8 cellular contexts compared by ENCODE assay signal in the genomic region with DNA sequence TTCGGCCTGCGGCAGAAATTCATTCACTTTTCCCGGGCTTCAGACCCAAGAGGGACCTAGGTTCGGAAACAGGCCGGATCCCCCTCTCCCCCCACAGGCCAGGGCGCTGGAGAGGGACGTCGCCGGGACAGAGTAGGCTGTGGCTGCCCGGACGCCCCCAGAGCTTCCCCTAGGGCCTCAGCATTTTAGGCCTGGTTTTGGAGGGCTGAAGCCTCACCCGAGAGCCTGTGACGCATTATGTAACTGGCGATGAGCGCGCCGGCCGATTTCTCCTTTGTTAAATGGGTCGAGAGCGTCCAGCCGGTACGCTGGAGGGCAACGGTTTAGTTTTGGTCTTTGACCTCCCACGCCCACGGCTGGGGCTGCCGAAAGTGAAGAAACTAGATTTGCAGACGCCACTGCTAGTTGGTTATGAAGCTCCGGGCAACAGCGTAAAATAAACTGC. TPM values are rescaled to one million over a fixed set of nuclear protein-coding genes. Genes with fewer than 3 reads are reported as not detected.
DNase-seq lines count a peak whose midpoint lies in the region; ATAC-seq, FAIRE-seq and TF ChIP-seq lines count a peak whose summit lies in the region.

No MANE protein-coding gene starts in this region.

- peak overlapping the region; percentile 93 to 98 for H3K4me3 Mint-ChIP-seq in CD14-positive monocyte
- peak overlapping the region; percentile 88 for H3K4me3 Mint-ChIP-seq in activated CD4-positive, alpha-beta T cell treated with anti-CD3 and anti-CD28 coated beads for 36 hours

- peaks cover 16% of the 10 kb centered on the region for H3K4me1 Mint-ChIP-seq in CD14-positive monocyte
- H3K4me1 Mint-ChIP-seq in activated CD4-positive, alpha-beta T cell treated with anti-CD3 and anti-CD28 coated beads for 36 hours = peaks cover 33% of the 10 kb centered on the region

- intact Hi-C loops in CD14-positive monocyte (cut with micrococcal nuclease) (no loop called here), HepG2 (cut with micrococcal nuclease; ENCODE audit: unreplicated experiment) (loop anchor here (5.0 kb wide), 1 partner anchor 236 kb away; a partner anchor contains a TSS)
- intact Hi-C loops in activated CD4-positive, alpha-beta T cell treated with anti-CD3 and anti-CD28 coated beads for 36 hours (cut with DNase I, micrococcal nuclease) = loop anchor here (1.0 to 10.0 kb wide), 12 partner anchors 29 to 1528 kb away; a partner anchor contains a TSS

- peaks cover 0 to 2% (median 0%) of the 10 kb centered on the region in 7 donors for H3K9me3 Mint-ChIP-seq in CD14-positive monocyte
- H3K9me3 Mint-ChIP-seq in activated CD4-positive, alpha-beta T cell treated with anti-CD3 and anti-CD28 coated beads for 36 hours (ENCODE audit: low read depth) = no peaks in the 10 kb centered on the region

- H3K27ac ChIP-seq in HepG2 (ENCODE audit: extremely low read length, insufficient read depth, low read length) = peak overlapping the region; percentile 96

- WGBS in HepG2 (ENCODE audit: low lambda C conversion rate) = 0% methylated on average over 9 of the region's 29 CpGs

- H3K9ac ChIP-seq in HepG2 (ENCODE audit: insufficient read depth, low read depth, low read length) = peak overlapping the region; percentile 90

- peaks cover 12 to 28% of the 10 kb centered on the region in 2 experiments for H3K36me3 ChIP-seq in HepG2 (replicated peaks in 1 of 2; ENCODE audit: control insufficient read depth in 1 of 2, insufficient read depth in 2 of 2, low read length in 2 of 2)

- CTCF ChIA-PET in activated CD4-positive, alpha-beta T cell treated with anti-CD3 and anti-CD28 coated beads for 36 hours (lab: Charles Lee) = interaction anchor here (0.6 to 2.1 kb wide), 13 partner anchors 15 to 299 kb away, joined by 3 to 18 read pairs (median 4); a partner anchor contains a TSS
- CTCF ChIA-PET in HepG2 (lab: Yijun Ruan, JAX; ENCODE audit: low intra/inter-chr PET ratio, low total read pairs) = no interaction called here

- H2AFZ ChIP-seq in HepG2 (ENCODE audit: low read length) = no peak overlapping the region

- peaks cover 78% of the 10 kb centered on the region for H3K4me1 ChIP-seq in HepG2 (ENCODE audit: insufficient read depth, low read length)

- TF ChIP-seq CTCF in CD14-positive monocyte (IDR thresholded peaks at IDR 0.05) (no peak), choroid plexus epithelial cell (conservative IDR thresholded peaks at IDR 0.05; ENCODE audit: low read depth, low read length) (no peak), HepG2 (CRISPR knock-in tag; IDR thresholded peaks at IDR 0.05) (no peak)

- peak overlapping the region; percentile 90 for H3K4me2 ChIP-seq in HepG2 (ENCODE audit: low read depth, low read length)

- in situ Hi-C loops in HepG2 (cut with HindIII; ENCODE audit: extremely low pct_ligation_motif_present, low pct_unique_long_range_greater_than_20kb) = no loop called here

- TF ChIP-seq EP300 in HepG2 (IDR thresholded peaks at IDR 0.05; ENCODE audit: low read depth in 2 of 2, low read length in 2 of 2) (no peak), HepG2 (CRISPR knock-in tag; IDR thresholded peaks at IDR 0.05; ENCODE audit: borderline replicate concordance) (no peak)

- no peaks in the 10 kb centered on the region for H3K9me3 ChIP-seq in HepG2 (ENCODE audit: low read length)

- H3K27me3 ChIP-seq in HepG2 (ENCODE audit: control insufficient read depth in 1 of 2, insufficient read depth in 2 of 2, low read length in 2 of 2) = no peaks in the 10 kb centered on the region

- no TSS peak for BruUV-seq in HepG2 (replicated peaks; lab: Mats Ljungman, UMichigan)

- TF ChIP-seq RAD21 in HepG2 (CRISPR knock-in tag; IDR thresholded peaks at IDR 0.05) = no peak

- no peak for FAIRE-seq in HTR-8/SVneo (lab: Jason Lieb, UNC)
- FAIRE-seq in HepG2 (lab: Jason Lieb, UNC) = peak; percentile 28

- DNase-seq in CD14-positive monocyte (ENCODE audit: low spot score) (peak; percentile 46), HTR-8/SVneo (ENCODE audit: insufficient read length, low spot score) (peak; percentile 17), choroid plexus epithelial cell (ENCODE audit: low read depth) (peak; percentile 34), HepG2 (ENCODE audit: low spot score) (peak; percentile 52), Kasumi-1 (lab: John Stamatoyannopoulos, UW) (no peak)
- DNase-seq in activated CD4-positive, alpha-beta T cell treated with anti-CD3 and anti-CD28 coated beads for 36 hours = peak; percentile 65
- peak; percentile 48 for DNase-seq in stimulated activated CD4-positive, alpha-beta T cell treated with anti-CD3 and anti-CD28 coated beads, Interleukin-4, amount 100 ng/mL, for 24 hours

- POLR2A ChIA-PET in activated CD4-positive, alpha-beta T cell treated with anti-CD3 and anti-CD28 coated beads for 36 hours (lab: Charles Lee) = interaction anchor here (0.6 to 1.2 kb wide), 5 partner anchors 11 to 252 kb away, joined by 3 to 4 read pairs (median 4); no protein-coding TSS in a partner anchor
- POLR2A ChIA-PET in HepG2 (lab: Yijun Ruan, JAX) = interaction anchor here (1.1 to 9.3 kb wide), 11 partner anchors 11 to 239 kb away, joined by 3 to 126 read pairs (median 8); a partner anchor contains a TSS

- peaks cover 24% of the 10 kb centered on the region for H4K20me1 ChIP-seq in HepG2 (ENCODE audit: insufficient read depth, low read length)

- peak overlapping the region in 4 of 7 donors; percentile 6 to 77 (median 32) for H3K27ac Mint-ChIP-seq in CD14-positive monocyte
- peak overlapping the region; percentile 81 for H3K27ac Mint-ChIP-seq in activated CD4-positive, alpha-beta T cell treated with anti-CD3 and anti-CD28 coated beads for 36 hours

- ATAC-seq in GM19467 (IDR thresholded peaks at IDR 0.05; ENCODE audit: unreplicated experiment) (peak; percentile 28), HepG2 (peak; percentile 10)
- peak; percentile 26 for ATAC-seq in activated CD4-positive, alpha-beta T cell treated with anti-CD3 and anti-CD28 coated beads for 36 hours

- peaks cover 61% of the 10 kb centered on the region for H3K79me2 ChIP-seq in HepG2 (ENCODE audit: insufficient read depth, low read length)

- H3K36me3 Mint-ChIP-seq in CD14-positive monocyte = peaks cover 19 to 20% of the 10 kb centered on the region in 2 donors
- peaks cover 31% of the 10 kb centered on the region for H3K36me3 Mint-ChIP-seq in activated CD4-positive, alpha-beta T cell treated with anti-CD3 and anti-CD28 coated beads for 36 hours (ENCODE audit: low read depth)

- TF ChIP-seq POLR2A in HepG2 (IDR thresholded peaks at IDR 0.05; ENCODE audit: insufficient read depth in 1 of 2, low read depth in 2 of 2, low read length in 2 of 2) = 0 out of 4 replicates have a peak, but pooled peaks of 1 of the 2 experiments have one; percentile 25

- H3K4me3 ChIP-seq in choroid plexus epithelial cell (ENCODE audit: low read depth, low read length) (peak overlapping the region; percentile 95), HepG2 (replicated peaks in 1 of 3; ENCODE audit: insufficient read depth in 1 of 3, low read depth in 2 of 3, low read length in 3 of 3) (peak overlapping the region; percentile 91 to 97 (median 92))

- peaks cover 0 to 5% (median 1%) of the 10 kb centered on the region in 3 donors for H3K27me3 Mint-ChIP-seq in CD14-positive monocyte (ENCODE audit: low read depth in 3 of 3)
- H3K27me3 Mint-ChIP-seq in activated CD4-positive, alpha-beta T cell treated with anti-CD3 and anti-CD28 coated beads for 36 hours = no peaks in the 10 kb centered on the region

RNA-seq across cellular contexts. Expression of a gene that starts 0.7 kb away (rescaled TPM):
- polyA plus RNA-seq in CD14-positive monocyte = 10 to 100 TPM; 47.6 to 57.9 TPM
- total RNA-seq in activated CD4-positive, alpha-beta T cell treated with anti-CD3 and anti-CD28 coated beads for 36 hours = 100 to 1,000 TPM; 117 to 134 TPM
- total RNA-seq in HepG2 (2016; rRNA removed; fragmentation: Illumina TruSeq; extraction: Trizol) = 1,505 and 1,984 TPM in 2 replicates
- total RNA-seq in HepG2 (2016; cell fraction: cytosol; rRNA removed; fragmentation: Illumina TruSeq; extraction: Trizol; ENCODE audit: low read depth) = 232 and 262 TPM in 2 replicates
- total RNA-seq in HepG2 (2016; cell fraction: insoluble cytoplasmic fraction; rRNA removed; fragmentation: Illumina TruSeq; extraction: Trizol) = 1,559 and 1,992 TPM in 2 replicates
- 553 and 634 TPM in 2 replicates for total RNA-seq in HepG2 (2016; cell fraction: membrane; rRNA removed; fragmentation: Illumina TruSeq; extraction: Trizol)
- 497 and 536 TPM in 2 replicates for total RNA-seq in HepG2 (2016; cell fraction: nucleus; rRNA removed; fragmentation: Illumina TruSeq; extraction: Trizol)
- polyA plus RNA-seq in HepG2 (2011; rRNA removed) = 437 and 538 TPM in 2 replicates
- polyA plus RNA-seq in HepG2 (2011; cell fraction: cytosol; rRNA removed) = 477 and 485 TPM in 2 replicates
- 199 and 209 TPM in 2 replicates for polyA plus RNA-seq in HepG2 (2011; cell fraction: nucleus; rRNA removed)
- polyA plus RNA-seq in HepG2 (2012) = 511 and 820 TPM in 2 replicates
- 248 and 308 TPM in 2 replicates for polyA plus RNA-seq in HepG2 (2016; cell fraction: cytosol; fragmentation: Illumina TruSeq; extraction: Trizol; ENCODE audit: low read depth)
- 2,115 and 2,133 TPM in 2 replicates for polyA plus RNA-seq in HepG2 (2016; cell fraction: insoluble cytoplasmic fraction; fragmentation: Illumina TruSeq; extraction: Trizol; ENCODE audit: low read depth)
- 458 and 518 TPM in 2 replicates for polyA plus RNA-seq in HepG2 (2016; cell fraction: membrane; fragmentation: Illumina TruSeq; extraction: Trizol; ENCODE audit: low read depth)
- polyA plus RNA-seq in HepG2 (2016; cell fraction: nucleus; fragmentation: Illumina TruSeq; extraction: Trizol; ENCODE audit: insufficient read depth, low read depth) = 949 and 989 TPM in 2 replicates
- 240 and 331 TPM in 2 replicates for polyA minus RNA-seq in HepG2 (2011; rRNA and poly(A)+ RNA removed; ENCODE audit: low replicate concordance)
- polyA minus RNA-seq in HepG2 (2011; cell fraction: cytosol; rRNA and poly(A)+ RNA removed) = 182 and 185 TPM in 2 replicates
- polyA minus RNA-seq in HepG2 (2011; cell fraction: nucleus; rRNA and poly(A)+ RNA removed) = 52.4 and 60.3 TPM in 2 replicates

RNA-seq across cellular contexts. Expression of a gene that starts 32.8 kb away (rescaled TPM):
- polyA plus RNA-seq in CD14-positive monocyte (1 to 10 TPM; 1.5 TPM), HepG2 (2011; rRNA removed) (25.6 and 28.6 TPM in 2 replicates)
- 1 to 10 TPM; 6.5 to 8.2 TPM for total RNA-seq in activated CD4-positive, alpha-beta T cell treated with anti-CD3 and anti-CD28 coated beads for 36 hours
- total RNA-seq in HepG2 (2016; rRNA removed; fragmentation: Illumina TruSeq; extraction: Trizol) = 35.6 and 42.5 TPM in 2 replicates
- 41.4 and 41.9 TPM in 2 replicates for total RNA-seq in HepG2 (2016; cell fraction: cytosol; rRNA removed; fragmentation: Illumina TruSeq; extraction: Trizol; ENCODE audit: low read depth)
- total RNA-seq in HepG2 (2016; cell fraction: insoluble cytoplasmic fraction; rRNA removed; fragmentation: Illumina TruSeq; extraction: Trizol) = 29.0 and 43.3 TPM in 2 replicates
- 61.2 and 66.1 TPM in 2 replicates for total RNA-seq in HepG2 (2016; cell fraction: membrane; rRNA removed; fragmentation: Illumina TruSeq; extraction: Trizol)
- 32.5 and 36.1 TPM in 2 replicates for total RNA-seq in HepG2 (2016; cell fraction: nucleus; rRNA removed; fragmentation: Illumina TruSeq; extraction: Trizol)
- 14.4 and 18.0 TPM in 2 replicates for polyA plus RNA-seq in HepG2 (2011; cell fraction: cytosol; rRNA removed)
- polyA plus RNA-seq in HepG2 (2011; cell fraction: nucleus; rRNA removed) = 31.1 and 32.4 TPM in 2 replicates
- polyA plus RNA-seq in HepG2 (2012) = 17.8 and 18.7 TPM in 2 replicates
- polyA plus RNA-seq in HepG2 (2016; cell fraction: cytosol; fragmentation: Illumina TruSeq; extraction: Trizol; ENCODE audit: low read depth) = 37.2 and 39.4 TPM in 2 replicates
- polyA plus RNA-seq in HepG2 (2016; cell fraction: insoluble cytoplasmic fraction; fragmentation: Illumina TruSeq; extraction: Trizol; ENCODE audit: low read depth) = 24.5 and 25.4 TPM in 2 replicates
- 41.6 and 46.3 TPM in 2 replicates for polyA plus RNA-seq in HepG2 (2016; cell fraction: membrane; fragmentation: Illumina TruSeq; extraction: Trizol; ENCODE audit: low read depth)
- polyA plus RNA-seq in HepG2 (2016; cell fraction: nucleus; fragmentation: Illumina TruSeq; extraction: Trizol; ENCODE audit: insufficient read depth, low read depth) = 44.9 and 47.7 TPM in 2 replicates
- polyA minus RNA-seq in HepG2 (2011; rRNA and poly(A)+ RNA removed; ENCODE audit: low replicate concordance) = 47.1 and 101 TPM in 2 replicates
- polyA minus RNA-seq in HepG2 (2011; cell fraction: cytosol; rRNA and poly(A)+ RNA removed) = 10.2 and 11.3 TPM in 2 replicates
- polyA minus RNA-seq in HepG2 (2011; cell fraction: nucleus; rRNA and poly(A)+ RNA removed) = 40.0 and 44.4 TPM in 2 replicates

Comparison
In these comparisons a context has a peak if more than half of its experiments do, and no peak if none do; other contexts are left out.
1. DNase-seq: peak in CD14-positive monocyte (single experiment), HTR-8/SVneo (single experiment), activated CD4-positive, alpha-beta T cell treated with anti-CD3 and anti-CD28 coated beads for 36 hours (single experiment), choroid plexus epithelial cell (single experiment), HepG2 (single experiment) and stimulated activated CD4-positive, alpha-beta T cell treated with anti-CD3 and anti-CD28 coated beads, Interleukin-4, amount 100 ng/mL, for 24 hours (single experiment); none in Kasumi-1 (0 of 2).
2. intact Hi-C loops: an anchor here in activated CD4-positive, alpha-beta T cell treated with anti-CD3 and anti-CD28 coated beads for 36 hours (1.0 to 10.0 kb wide) and HepG2 (5.0 kb wide); none called in CD14-positive monocyte.
3. Peak in every context shown above with its lines, with median percentiles within 50 percentile points of each other: ATAC-seq.